ENCODE assay signal across 15 cellular contexts in genomic region chr12:131043401-131043871, GRCh38.
A peak's percentile ranks its signal among the peaks of the same experiment; 100 is the strongest.
DNase-seq lines count a peak whose midpoint lies in the region; ATAC-seq and TF ChIP-seq lines count a peak whose summit lies in the region.
"Had no signal": no experiment of that assay in that cellular context is flagged by ENCODE, and none has a peak within 500 bp of the region (broad histone marks: within the 10 kb centered on the region; RNA-seq: fewer than 3 reads in every experiment).

No MANE protein-coding gene starts in this region.

- H3K27ac ChIP-seq in BLaER1 treated with 17β-estradiol and CSF1 and Interleukin-3, amounts not matched to agents 10 nM and 100 nM = peak overlapping the region in 5 of 11 experiments; percentile 74 to 83 (median 80); a peak in 10 of 22 replicates
- H3K27ac ChIP-seq in Panc1 (ENCODE audit: low read length) (no peak overlapping the region), lower lobe of right lung (no peak overlapping the region), upper lobe of right lung (no peak overlapping the region), right atrium auricular region (no peak overlapping the region)
- H3K27ac ChIP-seq: A549, HL-60 had no signal

- no peak for TF ChIP-seq POLR2A in GM18505 (IDR thresholded peaks at IDR 0.05; ENCODE audit: borderline replicate concordance, extremely low read depth, insufficient read depth, insufficient read length)

- H3K4me2 ChIP-seq in BLaER1 treated with 17β-estradiol and CSF1 and Interleukin-3, amounts not matched to agents 10 nM and 100 nM = peak overlapping the region; percentile 71 to 98 (median 90)
- H3K4me2 ChIP-seq: A549 had no signal

- no peak for DNase-seq in Panc1 (ENCODE audit: low read depth, low spot score)
- DNase-seq in lower lobe of right lung = peak; percentile 35
- DNase-seq in upper lobe of right lung = peak; percentile 59
- DNase-seq in cerebellar cortex (ENCODE audit: low spot score) = no peak
- DNase-seq in right atrium auricular region (ENCODE audit: low spot score) = no peak
- DNase-seq: CD4-positive, CD25-positive, alpha-beta regulatory T cell; DMS53; GOT3; HCEC 1CT had no signal

- in situ Hi-C loops in Panc1 (cut with HindIII; ENCODE audit: low pct_unique_long_range_greater_than_20kb, low sequenced_read_pairs) = no loop called here

- no peaks in the 10 kb centered on the region for H3K36me3 ChIP-seq in BLaER1 treated with 17β-estradiol and CSF1 and Interleukin-3, amounts not matched to agents 10 nM and 100 nM
- no peaks in the 10 kb centered on the region for H3K36me3 ChIP-seq in Panc1 (ENCODE audit: control insufficient read depth, insufficient read depth, low read length)
- peaks cover 11% of the 10 kb centered on the region for H3K36me3 ChIP-seq in lower lobe of right lung
- no peaks in the 10 kb centered on the region for H3K36me3 ChIP-seq in upper lobe of right lung
- peaks cover 56% of the 10 kb centered on the region for H3K36me3 ChIP-seq in right atrium auricular region

- H4K20me1 ChIP-seq in BLaER1 treated with 17β-estradiol and CSF1 and Interleukin-3, amounts not matched to agents 10 nM and 100 nM = no peaks in the 10 kb centered on the region

- TF ChIP-seq CTCF in Panc1 (IDR thresholded peaks at IDR 0.05) (no peak), lower lobe of right lung (IDR thresholded peaks at IDR 0.05) (no peak), upper lobe of right lung (IDR thresholded peaks at IDR 0.05) (no peak), right atrium auricular region (IDR thresholded peaks at IDR 0.05) (no peak)

- CTCF ChIA-PET in Panc1 (lab: Charles Lee) = no interaction called here

- 0 out of 20 replicates have a peak overlapping the region, but pooled peaks of 1 of the 10 experiments have one; percentile 7 for H3K4me3 ChIP-seq in BLaER1 treated with 17β-estradiol and CSF1 and Interleukin-3, amounts not matched to agents 10 nM and 100 nM
- H3K4me3 ChIP-seq in Panc1 (ENCODE audit: low read depth in 2 of 2, low read length in 2 of 2) (no peak overlapping the region), lower lobe of right lung (no peak overlapping the region), upper lobe of right lung (no peak overlapping the region), right atrium auricular region (no peak overlapping the region)
- H3K4me3 ChIP-seq: A549, GM12878, K562 had no signal

- H3K9ac ChIP-seq in BLaER1 treated with 17β-estradiol and CSF1 and Interleukin-3, amounts not matched to agents 10 nM and 100 nM = peak overlapping the region in 4 of 11 experiments; percentile 38 to 74 (median 66); a peak in 6 of 22 replicates

- H3K9me3 ChIP-seq in BLaER1 treated with 17β-estradiol and CSF1 and Interleukin-3, amounts not matched to agents 10 nM and 100 nM (replicated peaks in 1 of 11) = no peaks in the 10 kb centered on the region
- H3K9me3 ChIP-seq in Panc1 (ENCODE audit: control insufficient read depth, insufficient read depth, low read depth, low read length) = no peaks in the 10 kb centered on the region
- H3K9me3 ChIP-seq in lower lobe of right lung = no peaks in the 10 kb centered on the region
- H3K9me3 ChIP-seq in upper lobe of right lung = no peaks in the 10 kb centered on the region
- H3K9me3 ChIP-seq in right atrium auricular region = no peaks in the 10 kb centered on the region
- H3K9me3 ChIP-seq: A549 had no signal

- peaks cover 0 to 26% (median 0%) of the 10 kb centered on the region in 11 experiments; a peak in 5 of 22 replicates for H3K27me3 ChIP-seq in BLaER1 treated with 17β-estradiol and CSF1 and Interleukin-3, amounts not matched to agents 10 nM and 100 nM
- H3K27me3 ChIP-seq in Panc1 (ENCODE audit: control insufficient read depth, insufficient read depth, low read length) (no peaks in the 10 kb centered on the region; the same call in 1 of the 2 replicates), lower lobe of right lung (ENCODE audit: low read depth) (no peaks in the 10 kb centered on the region), upper lobe of right lung (no peaks in the 10 kb centered on the region), right atrium auricular region (no peaks in the 10 kb centered on the region)

- peaks cover 49 to 92% (median 89%) of the 10 kb centered on the region in 10 experiments for H3K4me1 ChIP-seq in BLaER1 treated with 17β-estradiol and CSF1 and Interleukin-3, amounts not matched to agents 10 nM and 100 nM
- no peaks in the 10 kb centered on the region for H3K4me1 ChIP-seq in Panc1 (ENCODE audit: control insufficient read depth, insufficient read depth, low read length)
- H3K4me1 ChIP-seq in lower lobe of right lung = no peaks in the 10 kb centered on the region
- H3K4me1 ChIP-seq in upper lobe of right lung = no peaks in the 10 kb centered on the region
- peaks cover 0 to 26% of the 10 kb centered on the region in 2 donors for H3K4me1 ChIP-seq in right atrium auricular region
- H3K4me1 ChIP-seq: A549 had no signal

- ATAC-seq in Panc1 (peak; percentile 21; the same call in 1 of the 2 replicates), lower lobe of right lung (no peak), upper lobe of right lung (no peak), GM18505 (IDR thresholded peaks at IDR 0.05; ENCODE audit: unreplicated experiment) (no peak)
- ATAC-seq: A549, GM12878, K562 had no signal

- no TSS peak for BruUV-seq in Panc1 (replicated peaks; lab: Mats Ljungman, UMichigan)

- POLR2A ChIA-PET in Panc1 (lab: Charles Lee) = no interaction called here

- intact Hi-C loops in Panc1 (cut with micrococcal nuclease; ENCODE audit: unreplicated experiment) (no loop called here), lower lobe of right lung (cut with DNase I) (no loop called here), upper lobe of right lung (cut with DNase I) (no loop called here)

Comparison
In these comparisons a context has a peak if more than half of its experiments do, and no peak if none do; other contexts are left out.
1. DNase-seq: peak in lower lobe of right lung (single experiment) and upper lobe of right lung (single experiment); none in Panc1 (single experiment), cerebellar cortex (single experiment) and right atrium auricular region (single experiment).